In the genomic region with DNA sequence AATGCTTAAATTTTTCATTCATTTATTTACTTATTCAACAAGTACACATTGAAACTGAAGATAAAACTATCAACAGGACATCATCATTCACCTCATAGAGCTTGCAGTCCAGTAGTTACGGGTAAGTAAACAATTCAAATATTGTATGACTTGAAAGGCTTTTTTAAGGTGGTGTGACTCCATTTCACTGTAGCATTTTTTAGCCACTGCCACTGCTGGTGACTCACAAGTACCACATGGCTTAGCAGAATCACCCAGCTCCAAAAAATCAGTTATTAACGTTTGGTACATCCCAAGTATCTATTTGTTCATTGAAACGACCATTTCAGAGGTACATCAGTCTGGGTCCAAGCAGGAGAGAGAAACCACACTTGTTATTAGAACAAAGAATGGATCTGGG, we compare ENCODE assay signal across 16 cellular contexts.
DNase-seq lines count a peak whose midpoint lies in the region; ATAC-seq, FAIRE-seq and TF ChIP-seq lines count a peak whose summit lies in the region.
"Had no signal": no experiment of that assay in that cellular context is flagged by ENCODE, and none has a peak within 500 bp of the region (broad histone marks: within the 10 kb centered on the region; RNA-seq: fewer than 3 reads in every experiment).

No MANE protein-coding gene starts in this region.

- WGBS in IMR-90 (ENCODE audit: extremely low coverage in 2 of 2, insufficient read length in 1 of 2), 2 experiments: 20% methylated on average over 1 of the region's 3 CpGs; no CpG with 5 or more reads in 1 of the 2 experiments

- H3K27me3 ChIP-seq in ACC112 (ENCODE audit: insufficient read depth, low read length): no peaks in the 10 kb centered on the region
- no peaks in the 10 kb centered on the region for H3K27me3 ChIP-seq in IMR-90 (ENCODE audit: control insufficient read depth, insufficient read depth, low read length)
- no peaks in the 10 kb centered on the region for H3K27me3 ChIP-seq in bronchial epithelial cell (ENCODE audit: control insufficient read depth, insufficient read depth, low read length)
- H3K27me3 ChIP-seq: body of pancreas had no signal

- POLR2A ChIA-PET in IMR-90 (lab: Charles Lee; ENCODE audit: unreplicated experiment): no interaction called here

- no peak overlapping the region for H3K9ac ChIP-seq in IMR-90 (ENCODE audit: low read depth, low read length)

- dilution Hi-C loops in IMR-90 (cut with HindIII; ENCODE audit: low sequenced_read_pairs, unreplicated experiment): no loop called here

- no peak overlapping the region for H3K56ac ChIP-seq in IMR-90 (ENCODE audit: extremely low read depth, insufficient read depth, low read length)

- peak overlapping the region; percentile 27 to 82; a peak in 3 of 4 replicates for H4K8ac ChIP-seq in IMR-90 (ENCODE audit: low read depth in 2 of 2, low read length in 2 of 2)

- H3K36me3 ChIP-seq in ACC112 (ENCODE audit: insufficient read depth, low read length): no peaks in the 10 kb centered on the region; the same call in 1 of the 2 replicates
- no peaks in the 10 kb centered on the region for H3K36me3 ChIP-seq in IMR-90 (ENCODE audit: control insufficient read depth, insufficient read depth, low read length)
- no peaks in the 10 kb centered on the region for H3K36me3 ChIP-seq in bronchial epithelial cell (ENCODE audit: control insufficient read depth, insufficient read depth, low read length)

- H2AK5ac ChIP-seq in IMR-90 (ENCODE audit: low read depth, low read length): peak overlapping the region; percentile 20; the same call in 1 of the 2 replicates

- no peak overlapping the region for H3K4me3 ChIP-seq in ACC112 (ENCODE audit: low read depth, low read length)
- H3K4me3 ChIP-seq in IMR-90 (ENCODE audit: insufficient read depth, low read depth, low read length): no peak overlapping the region
- H3K4me3 ChIP-seq in bronchial epithelial cell (ENCODE audit: low read depth, low read length): no peak overlapping the region
- H3K4me3 ChIP-seq: body of pancreas, lung had no signal

- FAIRE-seq in bronchial epithelial cell (lab: Jason Lieb, UNC): no peak

- peak overlapping the region; percentile 73; the same call in 1 of the 2 replicates for H3K18ac ChIP-seq in IMR-90 (ENCODE audit: low read depth, low read length)

- DNase-seq in IMR-90: peak; percentile 64
- DNase-seq in bronchial epithelial cell (ENCODE audit: low read depth): peak; percentile 45
- peak; percentile 72 for DNase-seq in iris pigment epithelial cell (ENCODE audit: low read depth)
- no peak for DNase-seq in activated T-cell treated with anti-CD3 and anti-CD28 coated beads, Interleukin-2, amount 50 U/mL, for 48 hours
- no peak for DNase-seq in G401 (ENCODE audit: low spot score)
- DNase-seq in stimulated activated CD4-positive, alpha-beta T cell treated with anti-CD3 and anti-CD28 coated beads, Interleukin-2, amount 100 ng/mL, for 48 hours: no peak
- DNase-seq in amniotic stem cell (lab: John Stamatoyannopoulos, UW): no peak
- DNase-seq: activated CD4-positive, alpha-beta T cell treated with anti-CD3 and anti-CD28 coated beads for 36 hours; activated CD8-positive, alpha-beta memory T cell treated with anti-CD3 and anti-CD28 coated beads, Interleukin-2, amount 50 U/mL, for 48 hours; activated naive CD4-positive, alpha-beta T cell; body of pancreas; NCI-H187; T1000 had no signal

- in situ Hi-C loops in IMR-90 (cut with MboI; ENCODE audit: low sequenced_read_pairs) (no loop called here), G401 (cut with HindIII; ENCODE audit: low sequenced_read_pairs) (no loop called here)

- H3K4me1 ChIP-seq in ACC112 (ENCODE audit: control insufficient read depth, insufficient read depth, low read length, unreplicated experiment) (peaks cover 38% of the 10 kb centered on the region), IMR-90 (ENCODE audit: control insufficient read depth, insufficient read depth, low read length) (peaks cover 8% of the 10 kb centered on the region; the same call in 1 of the 2 replicates)
- H3K4me1 ChIP-seq: body of pancreas had no signal

- H3K9me3 ChIP-seq in IMR-90 (ENCODE audit: control insufficient read depth, insufficient read depth, low read length): no peaks in the 10 kb centered on the region
- H3K9me3 ChIP-seq: body of pancreas had no signal

- TF ChIP-seq CTCF in IMR-90 (conservative IDR thresholded peaks at IDR 0.05; ENCODE audit: low read depth, low read length) (no peak), bronchial epithelial cell (IDR thresholded peaks at IDR 0.05; ENCODE audit: insufficient read depth, low read length, severe bottlenecking) (no peak)

- H3K79me1 ChIP-seq in IMR-90 (ENCODE audit: low read depth in 1 of 2, low read length in 2 of 2): no peaks in the 10 kb centered on the region

- CTCF ChIA-PET in IMR-90 (lab: Yijun Ruan, JAX): interaction anchor here (0.6 to 1.9 kb wide), 6 partner anchors 15 to 407 kb away, joined by 3 to 4 read pairs (median 4); no protein-coding TSS in a partner anchor

- intact Hi-C loops in IMR-90 (cut with micrococcal nuclease): loop anchor here (10.0 kb wide), 1 partner anchor 316 kb away; no protein-coding TSS in a partner anchor

- peak overlapping the region; percentile 87 for H2BK5ac ChIP-seq in IMR-90 (ENCODE audit: low read depth, low read length, poor library complexity, severe bottlenecking)

- H3K14ac ChIP-seq in IMR-90 (replicated peaks; ENCODE audit: low read depth, low read length): peak overlapping the region; percentile 49; the same call in 1 of the 2 replicates

- no peaks in the 10 kb centered on the region for H3K9me1 ChIP-seq in IMR-90 (ENCODE audit: insufficient read depth, low read length)

- H3K79me2 ChIP-seq in ACC112 (ENCODE audit: control insufficient read depth, insufficient read depth, low read length, unreplicated experiment): no peaks in the 10 kb centered on the region

- no TSS peak for BruUV-seq in IMR-90 (replicated peaks; lab: Mats Ljungman, UMichigan)

- peak overlapping the region; percentile 55; the same call in 1 of the 3 replicates for H2BK15ac ChIP-seq in IMR-90 (ENCODE audit: low read depth, low read length)

- peak overlapping the region; percentile 91 for H4K91ac ChIP-seq in IMR-90 (ENCODE audit: insufficient read depth, low read depth, low read length)

- peak overlapping the region; percentile 82 for H3K27ac ChIP-seq in ACC112 (ENCODE audit: low read depth, low read length)
- H3K27ac ChIP-seq in IMR-90 (ENCODE audit: insufficient read depth, low read length): peak overlapping the region; percentile 39; the same call in 1 of the 2 replicates
- H3K27ac ChIP-seq: body of pancreas had no signal

- no peak overlapping the region for H2AK9ac ChIP-seq in IMR-90 (replicated peaks; ENCODE audit: low read depth, low read length, poor library complexity)

- no peak overlapping the region for H3K4me2 ChIP-seq in IMR-90 (ENCODE audit: low read depth, low read length)

- H4K20me1 ChIP-seq in IMR-90 (ENCODE audit: insufficient read depth, low read length): no peaks in the 10 kb centered on the region

- H2AFZ ChIP-seq in ACC112 (ENCODE audit: low read length, unreplicated experiment) (peak overlapping the region; percentile 16), IMR-90 (replicated peaks; ENCODE audit: low read length, poor library complexity) (no peak overlapping the region)

- H3K23ac ChIP-seq in IMR-90 (ENCODE audit: low read depth, low read length): peak overlapping the region; percentile 43; the same call in 1 of the 2 replicates

- peak overlapping the region; percentile 67; the same call in 1 of the 2 replicates for H4K5ac ChIP-seq in IMR-90 (ENCODE audit: low read depth, low read length)

- H2BK20ac ChIP-seq in IMR-90 (ENCODE audit: low read depth, low read length): peak overlapping the region; percentile 94

- TF ChIP-seq POLR2A in IMR-90 (IDR thresholded peaks at IDR 0.05; ENCODE audit: low read depth, low read length): no peak

- H3K4ac ChIP-seq in IMR-90 (ENCODE audit: low read depth, low read length): peak overlapping the region; percentile 86; the same call in 1 of the 2 replicates

- no peak for TF ChIP-seq RAD21 in IMR-90 (IDR thresholded peaks at IDR 0.05; ENCODE audit: low read length)

- H2BK120ac ChIP-seq in IMR-90 (ENCODE audit: low read depth, low read length): peak overlapping the region; percentile 95

- 0 out of 2 replicates have a peak, but pooled peaks have one; percentile 8 for ATAC-seq in IMR-90 (ENCODE audit: low read depth)
- ATAC-seq: activated CD4-positive, alpha-beta T cell treated with anti-CD3 and anti-CD28 coated beads for 36 hours; body of pancreas; stimulated activated memory B cell treated with anti-CD40 and anti-IgM and Interleukin-4, amounts not matched to agents 10 μg/mL and 1 μg/mL and 100 μg/mL, for 72 hours had no signal

TF ChIP-seq in IMR-90, 13 proteins besides CTCF, POLR2A, EP300 and RAD21 (continues in another document):
- TF ChIP-seq MAZ (IDR thresholded peaks at IDR 0.05; ENCODE audit: borderline replicate concordance, low read depth, low read length): no peak
- no peak for TF ChIP-seq CEBPB (IDR thresholded peaks at IDR 0.05; ENCODE audit: low read depth, low read length)
- no peak for TF ChIP-seq RCOR1 (IDR thresholded peaks at IDR 0.05; ENCODE audit: insufficient replicate concordance, low read length)
- no peak for TF ChIP-seq SMC3 (IDR thresholded peaks at IDR 0.05; ENCODE audit: low read depth, low read length)
- TF ChIP-seq BHLHE40 (IDR thresholded peaks at IDR 0.05; ENCODE audit: low read depth, low read length): no peak
- no peak for TF ChIP-seq CHD1 (IDR thresholded peaks at IDR 0.05; ENCODE audit: low read depth, low read length)
- no peak for TF ChIP-seq RFX5 (IDR thresholded peaks at IDR 0.05; ENCODE audit: low read depth, low read length)
- no peak for TF ChIP-seq MAFK (IDR thresholded peaks at IDR 0.05; ENCODE audit: low read depth, low read length)
- no peak for TF ChIP-seq FOS (IDR thresholded peaks at IDR 0.05; ENCODE audit: low read depth, low read length)
- TF ChIP-seq MXI1 (IDR thresholded peaks at IDR 0.05; ENCODE audit: borderline replicate concordance, low read depth, low read length): no peak
- TF ChIP-seq, protein P1, sequence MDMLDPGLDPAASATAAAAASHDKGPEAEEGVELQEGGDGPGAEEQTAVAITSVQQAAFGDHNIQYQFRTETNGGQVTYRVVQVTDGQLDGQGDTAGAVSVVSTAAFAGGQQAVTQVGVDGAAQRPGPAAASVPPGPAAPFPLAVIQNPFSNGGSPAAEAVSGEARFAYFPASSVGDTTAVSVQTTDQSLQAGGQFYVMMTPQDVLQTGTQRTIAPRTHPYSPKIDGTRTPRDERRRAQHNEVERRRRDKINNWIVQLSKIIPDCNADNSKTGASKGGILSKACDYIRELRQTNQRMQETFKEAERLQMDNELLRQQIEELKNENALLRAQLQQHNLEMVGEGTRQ (IDR thresholded peaks at IDR 0.05; ENCODE audit: low read depth, low read length): no peak

Comparison
In these comparisons a context has a peak if more than half of its experiments do, and no peak if none do; other contexts are left out.
1. DNase-seq: peak in IMR-90 (single experiment), bronchial epithelial cell (single experiment) and iris pigment epithelial cell (single experiment); none in activated T-cell treated with anti-CD3 and anti-CD28 coated beads, Interleukin-2, amount 50 U/mL, for 48 hours (0 of 2), G401 (single experiment), stimulated activated CD4-positive, alpha-beta T cell treated with anti-CD3 and anti-CD28 coated beads, Interleukin-2, amount 100 ng/mL, for 48 hours (0 of 2) and amniotic stem cell (single experiment).